34 cellular contexts compared by ENCODE assay signal in the genomic region with DNA sequence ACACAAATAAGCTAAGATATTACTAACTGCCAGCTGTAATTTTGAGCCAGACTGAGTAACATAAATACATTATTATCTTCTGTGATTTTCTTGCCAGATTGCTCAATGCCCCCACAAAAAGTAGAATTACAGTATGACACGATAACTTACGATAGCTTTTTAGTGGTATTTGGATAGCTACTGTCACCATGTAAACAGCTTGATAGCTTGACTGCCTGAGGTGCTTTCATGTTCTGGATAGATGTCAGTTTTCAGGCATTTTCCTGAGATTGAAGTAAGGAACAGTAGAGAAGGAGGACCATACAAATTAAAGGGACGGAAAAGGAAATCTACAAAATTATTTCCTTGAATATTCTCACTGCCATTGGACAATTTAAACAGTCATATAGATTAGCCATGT.
"Had no signal": no experiment of that assay in that cellular context is flagged by ENCODE, and none has a peak within 500 bp of the region (broad histone marks: within the 10 kb centered on the region; RNA-seq: fewer than 3 reads in every experiment).

No MANE protein-coding gene starts in this region.

- H3K27me3 Mint-ChIP-seq: activated B cell treated with CpG ODN at 0.5 μM for 24 hours; activated CD8-positive, alpha-beta T cell treated with anti-CD3 and anti-CD28 coated beads for 36 hours; activated naive CD4-positive, alpha-beta T cell treated with anti-CD3 and anti-CD28 coated beads, Interleukin-2, amount 50 U/mL, for 24 hours; activated naive CD8-positive, alpha-beta T cell treated with anti-CD3 and anti-CD28 coated beads for 36 hours; activated naive CD8-positive, alpha-beta T cell treated with anti-CD3 and anti-CD28 coated beads, Interleukin-2, amount 50 U/mL, for 24 hours; T-helper 17 cell had no signal

- H3K4me3 Mint-ChIP-seq: activated B cell treated with CpG ODN at 0.5 μM for 24 hours; activated CD8-positive, alpha-beta T cell treated with anti-CD3 and anti-CD28 coated beads for 36 hours; activated naive CD4-positive, alpha-beta T cell treated with anti-CD3 and anti-CD28 coated beads for 36 hours; activated naive CD4-positive, alpha-beta T cell treated with anti-CD3 and anti-CD28 coated beads, Interleukin-2, amount 50 U/mL, for 24 hours; activated naive CD8-positive, alpha-beta T cell treated with anti-CD3 and anti-CD28 coated beads for 36 hours; activated naive CD8-positive, alpha-beta T cell treated with anti-CD3 and anti-CD28 coated beads, Interleukin-2, amount 50 U/mL, for 24 hours; activated T-helper 1 cell treated with anti-CD3 and anti-CD28 coated beads, Interleukin-12 subunit alpha, Interleukin-12 subunit beta, Interleukin-2, Interleukin-4 antibody, amounts not matched to agents 30 ng/mL and 10 ng/mL and 1 ng/mL, durations not matched to agents 14 hours and 24 hours and 36 hours; T-helper 17 cell; T-helper 2 cell treated with Interferon-gamma antibody and Interleukin-4, amounts not matched to agents 5 μg/mL and 100 μg/mL, for 36 hours had no signal

- H3K4me1 Mint-ChIP-seq: activated B cell treated with CpG ODN at 0.5 μM for 24 hours; activated naive CD8-positive, alpha-beta T cell treated with anti-CD3 and anti-CD28 coated beads, Interleukin-2, amount 50 U/mL, for 24 hours; T-helper 17 cell had no signal

- H3K4me3 ChIP-seq: adrenal gland, body of pancreas, gastrocnemius medialis, heart left ventricle had no signal

- H3K4me1 ChIP-seq: adrenal gland, body of pancreas, foreskin keratinocyte, gastrocnemius medialis, heart left ventricle had no signal

- DNase-seq: activated B cell treated with CpG ODN at 0.5 μM for 24 hours; activated CD4-positive, alpha-beta T cell treated with anti-CD3 and anti-CD28 coated beads for 48 hours; activated CD4-positive, alpha-beta T cell treated with anti-CD3 and anti-CD28 coated beads, Interleukin-2, amount 50 U/mL, for 1 hour; activated CD4-positive, alpha-beta T cell treated with anti-CD3 and anti-CD28 coated beads, Interleukin-2, amount 50 U/mL, for 48 hours; activated CD8-positive, alpha-beta memory T cell treated with anti-CD3 and anti-CD28 coated beads for 24 hours; activated CD8-positive, alpha-beta memory T cell treated with anti-CD3 and anti-CD28 coated beads, Interleukin-2, amount 50 U/mL, for 4 hours; activated CD8-positive, alpha-beta T cell treated with anti-CD3 and anti-CD28 coated beads for 36 hours; activated effector memory CD4-positive, alpha-beta T cell treated with anti-CD3 and anti-CD28 coated beads, Interleukin-2, amount 50 U/mL, for 16 hours; activated naive CD4-positive, alpha-beta T cell treated with anti-CD3 and anti-CD28 coated beads for 36 hours; activated naive CD8-positive, alpha-beta T cell treated with anti-CD3 and anti-CD28 coated beads for 36 hours; activated naive CD8-positive, alpha-beta T cell treated with anti-CD3 and anti-CD28 coated beads, Interleukin-2, amount 50 U/mL, for 24 hours; activated T-cell treated with anti-CD3 and anti-CD28 coated beads, Interleukin-2, amount 50 U/mL, for 1 hour; activated T-cell treated with anti-CD3 and anti-CD28 coated beads, Interleukin-2, amount 50 U/mL, for 48 hours; adrenal gland; amygdala; aorta; body of pancreas; caudate nucleus; cortex of kidney; dermis blood vessel endothelial cell; effector CD4-positive, alpha-beta T cell; foreskin keratinocyte; gastrocnemius medialis; glutamatergic neuron; heart left ventricle; T-helper 17 cell; T1000; WERI-Rb-1 had no signal

- H3K36me3 Mint-ChIP-seq: activated naive CD4-positive, alpha-beta T cell treated with anti-CD3 and anti-CD28 coated beads, Interleukin-2, amount 50 U/mL, for 24 hours; activated naive CD8-positive, alpha-beta T cell treated with anti-CD3 and anti-CD28 coated beads for 36 hours had no signal

- H3K27me3 ChIP-seq: adrenal gland, body of pancreas, foreskin keratinocyte, gastrocnemius medialis, heart left ventricle had no signal

- H3K36me3 ChIP-seq: adrenal gland, gastrocnemius medialis, heart left ventricle, WERI-Rb-1 had no signal

- H3K9me3 ChIP-seq: adrenal gland, body of pancreas, gastrocnemius medialis had no signal

- H3K27ac ChIP-seq: adrenal gland, body of pancreas, foreskin keratinocyte, gastrocnemius medialis, heart left ventricle, WERI-Rb-1 had no signal

- H3K27ac Mint-ChIP-seq: activated B cell treated with CpG ODN at 0.5 μM for 24 hours; activated CD8-positive, alpha-beta T cell treated with anti-CD3 and anti-CD28 coated beads for 36 hours; activated naive CD4-positive, alpha-beta T cell treated with anti-CD3 and anti-CD28 coated beads for 36 hours; activated naive CD4-positive, alpha-beta T cell treated with anti-CD3 and anti-CD28 coated beads, Interleukin-2, amount 50 U/mL, for 24 hours; activated naive CD8-positive, alpha-beta T cell treated with anti-CD3 and anti-CD28 coated beads for 36 hours; activated naive CD8-positive, alpha-beta T cell treated with anti-CD3 and anti-CD28 coated beads, Interleukin-2, amount 50 U/mL, for 24 hours; activated T-helper 1 cell treated with anti-CD3 and anti-CD28 coated beads, Interleukin-12 subunit alpha, Interleukin-12 subunit beta, Interleukin-2, Interleukin-4 antibody, amounts not matched to agents 30 ng/mL and 10 ng/mL and 1 ng/mL, durations not matched to agents 14 hours and 24 hours and 36 hours; activated T-helper 2 cell treated with anti-CD3 and anti-CD28 coated beads, Interferon-gamma antibody, Interleukin-2, Interleukin-4, amounts not matched to agents 10 μg/mL and 5 μg/mL and 100 μg/mL, durations not matched to agents 14 hours and 24 hours and 36 hours; T-helper 17 cell; T-helper 2 cell treated with Interferon-gamma antibody and Interleukin-4, amounts not matched to agents 5 μg/mL and 100 μg/mL, for 36 hours had no signal

- H3K9me3 Mint-ChIP-seq: activated B cell treated with CpG ODN at 0.5 μM for 24 hours; activated naive CD8-positive, alpha-beta T cell treated with anti-CD3 and anti-CD28 coated beads for 36 hours; activated T-helper 2 cell treated with anti-CD3 and anti-CD28 coated beads, Interferon-gamma antibody, Interleukin-2, Interleukin-4, amounts not matched to agents 10 μg/mL and 5 μg/mL and 100 μg/mL, durations not matched to agents 14 hours and 24 hours and 36 hours; T-helper 2 cell treated with Interferon-gamma antibody and Interleukin-4, amounts not matched to agents 5 μg/mL and 100 μg/mL, for 36 hours had no signal

- ATAC-seq: activated CD4-positive, CD25-positive, alpha-beta regulatory T cell treated with anti-CD3 and anti-CD28 coated beads, Interleukin-2, amount 50 U/mL, for 24 hours; activated CD8-positive, alpha-beta T cell treated with anti-CD3 and anti-CD28 coated beads for 36 hours; activated naive CD8-positive, alpha-beta T cell treated with anti-CD3 and anti-CD28 coated beads, Interleukin-2, amount 50 U/mL, for 24 hours; body of pancreas; esophagus mucosa; foreskin keratinocyte; gastrocnemius medialis; heart left ventricle; T-helper 17 cell had no signal
